Comparison of ENCODE assay signal across 1 cellular context in the genomic region with DNA sequence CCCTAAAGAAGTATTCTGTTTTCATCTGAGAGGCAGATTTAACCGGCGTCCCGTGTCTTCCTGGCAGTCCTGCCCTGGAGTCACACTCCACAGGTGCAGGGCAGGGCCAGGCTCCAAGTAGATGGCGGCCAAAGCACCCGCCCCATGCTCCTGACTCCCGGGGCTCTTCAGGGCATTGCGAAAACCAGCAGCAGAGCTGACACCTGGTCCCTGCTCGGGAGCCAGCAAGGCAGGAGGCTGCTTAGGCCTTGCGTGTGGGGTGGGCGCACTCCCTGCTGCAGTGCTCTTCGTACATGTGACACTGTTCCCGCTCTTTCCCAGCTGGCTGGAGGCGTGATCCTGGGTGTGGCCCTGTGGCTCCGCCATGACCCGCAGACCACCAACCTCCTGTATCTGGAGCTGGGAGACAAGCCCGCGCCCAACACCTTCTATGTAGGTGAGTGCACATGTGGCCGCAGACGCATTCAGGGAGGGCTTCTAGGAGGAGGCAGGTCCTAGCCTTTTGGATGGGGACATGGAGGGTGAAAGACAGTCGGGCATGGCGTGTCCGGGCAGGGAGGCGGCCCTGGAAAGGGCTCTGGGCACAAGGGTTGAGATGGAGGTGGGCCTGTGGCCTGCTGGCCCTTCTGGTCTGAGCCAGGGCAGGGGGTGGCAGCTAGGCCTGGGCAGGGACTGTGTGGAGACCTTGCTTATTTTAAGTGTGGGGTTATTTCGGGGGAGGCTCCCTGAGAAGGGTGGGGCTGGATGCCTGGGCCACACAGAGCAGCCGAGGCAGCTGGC.
TF ChIP-seq lines count a peak whose summit lies in the region.

No MANE protein-coding gene starts in this region.

TF ChIP-seq in WTC11, 78 proteins besides CTCF, POLR2A, EP300 and RAD21 (continued from another document):
- TF ChIP-seq HMGA2 (CRISPR knock-in tag; IDR thresholded peaks at IDR 0.05) (no peak), MXD4 (CRISPR knock-in tag; IDR thresholded peaks at IDR 0.05; ENCODE audit: borderline replicate concordance) (no peak), ZNF512 (CRISPR knock-in tag; IDR thresholded peaks at IDR 0.05; ENCODE audit: borderline replicate concordance) (no peak), ZNF121 (CRISPR knock-in tag; IDR thresholded peaks at IDR 0.05) (no peak), CBFB (CRISPR knock-in tag; IDR thresholded peaks at IDR 0.05; ENCODE audit: low read depth) (no peak), MAX (CRISPR knock-in tag; IDR thresholded peaks at IDR 0.05) (no peak), RORB (CRISPR knock-in tag; IDR thresholded peaks at IDR 0.05) (no peak)
- TF ChIP-seq, protein P1, sequence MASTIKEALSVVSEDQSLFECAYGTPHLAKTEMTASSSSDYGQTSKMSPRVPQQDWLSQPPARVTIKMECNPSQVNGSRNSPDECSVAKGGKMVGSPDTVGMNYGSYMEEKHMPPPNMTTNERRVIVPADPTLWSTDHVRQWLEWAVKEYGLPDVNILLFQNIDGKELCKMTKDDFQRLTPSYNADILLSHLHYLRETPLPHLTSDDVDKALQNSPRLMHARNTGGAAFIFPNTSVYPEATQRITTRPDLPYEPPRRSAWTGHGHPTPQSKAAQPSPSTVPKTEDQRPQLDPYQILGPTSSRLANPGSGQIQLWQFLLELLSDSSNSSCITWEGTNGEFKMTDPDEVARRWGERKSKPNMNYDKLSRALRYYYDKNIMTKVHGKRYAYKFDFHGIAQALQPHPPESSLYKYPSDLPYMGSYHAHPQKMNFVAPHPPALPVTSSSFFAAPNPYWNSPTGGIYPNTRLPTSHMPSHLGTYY (CRISPR knock-in tag; IDR thresholded peaks at IDR 0.05): no peak
- TF ChIP-seq, protein P2, sequence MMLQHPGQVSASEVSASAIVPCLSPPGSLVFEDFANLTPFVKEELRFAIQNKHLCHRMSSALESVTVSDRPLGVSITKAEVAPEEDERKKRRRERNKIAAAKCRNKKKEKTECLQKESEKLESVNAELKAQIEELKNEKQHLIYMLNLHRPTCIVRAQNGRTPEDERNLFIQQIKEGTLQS (CRISPR knock-in tag; conservative IDR thresholded peaks at IDR 0.05): no peak
